ENCODE assay signal across 1 cellular context in the genomic region with DNA sequence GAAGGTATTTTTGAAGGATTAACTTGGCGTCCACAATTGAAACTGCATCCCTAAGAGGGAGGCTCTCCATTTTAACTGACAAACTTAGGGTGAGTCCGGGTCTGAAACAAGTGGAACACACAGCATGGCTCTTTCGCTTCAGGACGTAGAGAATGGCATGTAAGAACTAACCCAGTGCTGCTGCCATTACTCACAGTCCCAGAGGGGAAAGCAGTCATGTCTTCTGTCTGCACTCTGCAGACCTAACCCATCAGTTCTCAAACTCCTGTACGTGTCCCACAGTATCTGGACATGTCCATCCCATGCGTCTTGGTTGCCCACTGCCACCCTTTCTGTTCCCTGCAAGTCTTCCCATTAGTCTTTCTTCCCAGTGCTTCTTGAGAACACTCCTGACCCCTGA.
TF ChIP-seq lines count a peak whose summit lies in the region.

No MANE protein-coding gene starts in this region.

TF ChIP-seq in K562, 482 proteins besides CTCF, POLR2A, EP300 and RAD21 (continued from another document and continues in another):
- TF ChIP-seq, protein P1, sequence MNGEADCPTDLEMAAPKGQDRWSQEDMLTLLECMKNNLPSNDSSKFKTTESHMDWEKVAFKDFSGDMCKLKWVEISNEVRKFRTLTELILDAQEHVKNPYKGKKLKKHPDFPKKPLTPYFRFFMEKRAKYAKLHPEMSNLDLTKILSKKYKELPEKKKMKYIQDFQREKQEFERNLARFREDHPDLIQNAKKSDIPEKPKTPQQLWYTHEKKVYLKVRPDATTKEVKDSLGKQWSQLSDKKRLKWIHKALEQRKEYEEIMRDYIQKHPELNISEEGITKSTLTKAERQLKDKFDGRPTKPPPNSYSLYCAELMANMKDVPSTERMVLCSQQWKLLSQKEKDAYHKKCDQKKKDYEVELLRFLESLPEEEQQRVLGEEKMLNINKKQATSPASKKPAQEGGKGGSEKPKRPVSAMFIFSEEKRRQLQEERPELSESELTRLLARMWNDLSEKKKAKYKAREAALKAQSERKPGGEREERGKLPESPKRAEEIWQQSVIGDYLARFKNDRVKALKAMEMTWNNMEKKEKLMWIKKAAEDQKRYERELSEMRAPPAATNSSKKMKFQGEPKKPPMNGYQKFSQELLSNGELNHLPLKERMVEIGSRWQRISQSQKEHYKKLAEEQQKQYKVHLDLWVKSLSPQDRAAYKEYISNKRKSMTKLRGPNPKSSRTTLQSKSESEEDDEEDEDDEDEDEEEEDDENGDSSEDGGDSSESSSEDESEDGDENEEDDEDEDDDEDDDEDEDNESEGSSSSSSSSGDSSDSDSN (IDR thresholded peaks at IDR 0.05; ENCODE audit: borderline replicate concordance in 1 of 2, low read depth in 2 of 2, low read length in 2 of 2), result no peak
- TF ChIP-seq SMAD2 (IDR thresholded peaks at IDR 0.05; ENCODE audit: low read depth, low read length) (no peak), RBBP5 (IDR thresholded peaks at IDR 0.05; ENCODE audit: borderline replicate concordance, insufficient read depth, low read length, poor library complexity, severe bottlenecking) (peak; percentile 9), CHCHD3 (CRISPR knock-in tag; IDR thresholded peaks at IDR 0.05) (no peak), ERF (CRISPR knock-in tag; IDR thresholded peaks at IDR 0.05) (no peak), ZNF347 (CRISPR knock-in tag; IDR thresholded peaks at IDR 0.05; ENCODE audit: low read depth) (no peak), ZNF239 (CRISPR knock-in tag; IDR thresholded peaks at IDR 0.05) (no peak), ZKSCAN1 (IDR thresholded peaks at IDR 0.05; ENCODE audit: low read depth, low read length) (no peak), HNRNPUL1 (IDR thresholded peaks at IDR 0.05; ENCODE audit: low read length) (no peak), ZNF589 (CRISPR knock-in tag; IDR thresholded peaks at IDR 0.05; ENCODE audit: low read depth) (peak; percentile 59), ILK (tag; IDR thresholded peaks at IDR 0.05; ENCODE audit: borderline replicate concordance, low read depth) (no peak), TBL1XR1 (IDR thresholded peaks at IDR 0.05; ENCODE audit: low read length in 2 of 2) (no peak; a peak in 1 of 4 replicates), ZNF232 (CRISPR knock-in tag; IDR thresholded peaks at IDR 0.05) (no peak), MECOM (CRISPR knock-in tag; IDR thresholded peaks at IDR 0.05) (no peak), ILF3 (IDR thresholded peaks at IDR 0.05; ENCODE audit: borderline replicate concordance) (no peak), ZNF175 (CRISPR knock-in tag; IDR thresholded peaks at IDR 0.05; ENCODE audit: low read depth) (no peak), NR4A1 (CRISPR knock-in tag; IDR thresholded peaks at IDR 0.05) (no peak), NR4A1 (tag; IDR thresholded peaks at IDR 0.05) (0 out of 2 replicates have a peak, but pooled peaks have one; percentile 25), HMG20A (CRISPR knock-in tag; conservative IDR thresholded peaks at IDR 0.05) (no peak), BRD4 (IDR thresholded peaks at IDR 0.05) (0 out of 2 replicates have a peak, but pooled peaks have one; percentile 37), FOXA1 (IDR thresholded peaks at IDR 0.05; ENCODE audit: borderline replicate concordance) (no peak)
- TF ChIP-seq, protein P2, sequence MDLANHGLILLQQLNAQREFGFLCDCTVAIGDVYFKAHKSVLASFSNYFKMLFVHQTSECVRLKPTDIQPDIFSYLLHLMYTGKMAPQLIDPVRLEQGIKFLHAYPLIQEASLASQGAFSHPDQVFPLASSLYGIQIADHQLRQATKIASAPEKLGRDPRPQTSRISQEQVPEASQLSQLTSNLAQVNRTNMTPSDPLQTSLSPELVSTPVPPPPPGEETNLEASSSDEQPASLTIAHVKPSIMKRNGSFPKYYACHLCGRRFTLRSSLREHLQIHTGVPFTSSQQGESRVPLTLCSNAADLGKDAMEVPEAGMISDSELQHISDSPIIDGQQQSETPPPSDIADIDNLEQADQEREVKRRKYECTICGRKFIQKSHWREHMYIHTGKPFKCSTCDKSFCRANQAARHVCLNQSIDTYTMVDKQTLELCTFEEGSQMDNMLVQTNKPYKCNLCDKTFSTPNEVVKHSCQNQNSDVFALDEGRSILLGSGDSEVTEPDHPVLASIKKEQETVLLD (IDR thresholded peaks at IDR 0.05), result no peak
- TF ChIP-seq, protein P3, sequence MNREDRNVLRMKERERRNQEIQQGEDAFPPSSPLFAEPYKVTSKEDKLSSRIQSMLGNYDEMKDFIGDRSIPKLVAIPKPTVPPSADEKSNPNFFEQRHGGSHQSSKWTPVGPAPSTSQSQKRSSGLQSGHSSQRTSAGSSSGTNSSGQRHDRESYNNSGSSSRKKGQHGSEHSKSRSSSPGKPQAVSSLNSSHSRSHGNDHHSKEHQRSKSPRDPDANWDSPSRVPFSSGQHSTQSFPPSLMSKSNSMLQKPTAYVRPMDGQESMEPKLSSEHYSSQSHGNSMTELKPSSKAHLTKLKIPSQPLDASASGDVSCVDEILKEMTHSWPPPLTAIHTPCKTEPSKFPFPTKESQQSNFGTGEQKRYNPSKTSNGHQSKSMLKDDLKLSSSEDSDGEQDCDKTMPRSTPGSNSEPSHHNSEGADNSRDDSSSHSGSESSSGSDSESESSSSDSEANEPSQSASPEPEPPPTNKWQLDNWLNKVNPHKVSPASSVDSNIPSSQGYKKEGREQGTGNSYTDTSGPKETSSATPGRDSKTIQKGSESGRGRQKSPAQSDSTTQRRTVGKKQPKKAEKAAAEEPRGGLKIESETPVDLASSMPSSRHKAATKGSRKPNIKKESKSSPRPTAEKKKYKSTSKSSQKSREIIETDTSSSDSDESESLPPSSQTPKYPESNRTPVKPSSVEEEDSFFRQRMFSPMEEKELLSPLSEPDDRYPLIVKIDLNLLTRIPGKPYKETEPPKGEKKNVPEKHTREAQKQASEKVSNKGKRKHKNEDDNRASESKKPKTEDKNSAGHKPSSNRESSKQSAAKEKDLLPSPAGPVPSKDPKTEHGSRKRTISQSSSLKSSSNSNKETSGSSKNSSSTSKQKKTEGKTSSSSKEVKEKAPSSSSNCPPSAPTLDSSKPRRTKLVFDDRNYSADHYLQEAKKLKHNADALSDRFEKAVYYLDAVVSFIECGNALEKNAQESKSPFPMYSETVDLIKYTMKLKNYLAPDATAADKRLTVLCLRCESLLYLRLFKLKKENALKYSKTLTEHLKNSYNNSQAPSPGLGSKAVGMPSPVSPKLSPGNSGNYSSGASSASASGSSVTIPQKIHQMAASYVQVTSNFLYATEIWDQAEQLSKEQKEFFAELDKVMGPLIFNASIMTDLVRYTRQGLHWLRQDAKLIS (CRISPR knock-in tag; IDR thresholded peaks at IDR 0.05), result peak; percentile 16; the same call in 1 of the 2 replicates
- TF ChIP-seq, protein P4, sequence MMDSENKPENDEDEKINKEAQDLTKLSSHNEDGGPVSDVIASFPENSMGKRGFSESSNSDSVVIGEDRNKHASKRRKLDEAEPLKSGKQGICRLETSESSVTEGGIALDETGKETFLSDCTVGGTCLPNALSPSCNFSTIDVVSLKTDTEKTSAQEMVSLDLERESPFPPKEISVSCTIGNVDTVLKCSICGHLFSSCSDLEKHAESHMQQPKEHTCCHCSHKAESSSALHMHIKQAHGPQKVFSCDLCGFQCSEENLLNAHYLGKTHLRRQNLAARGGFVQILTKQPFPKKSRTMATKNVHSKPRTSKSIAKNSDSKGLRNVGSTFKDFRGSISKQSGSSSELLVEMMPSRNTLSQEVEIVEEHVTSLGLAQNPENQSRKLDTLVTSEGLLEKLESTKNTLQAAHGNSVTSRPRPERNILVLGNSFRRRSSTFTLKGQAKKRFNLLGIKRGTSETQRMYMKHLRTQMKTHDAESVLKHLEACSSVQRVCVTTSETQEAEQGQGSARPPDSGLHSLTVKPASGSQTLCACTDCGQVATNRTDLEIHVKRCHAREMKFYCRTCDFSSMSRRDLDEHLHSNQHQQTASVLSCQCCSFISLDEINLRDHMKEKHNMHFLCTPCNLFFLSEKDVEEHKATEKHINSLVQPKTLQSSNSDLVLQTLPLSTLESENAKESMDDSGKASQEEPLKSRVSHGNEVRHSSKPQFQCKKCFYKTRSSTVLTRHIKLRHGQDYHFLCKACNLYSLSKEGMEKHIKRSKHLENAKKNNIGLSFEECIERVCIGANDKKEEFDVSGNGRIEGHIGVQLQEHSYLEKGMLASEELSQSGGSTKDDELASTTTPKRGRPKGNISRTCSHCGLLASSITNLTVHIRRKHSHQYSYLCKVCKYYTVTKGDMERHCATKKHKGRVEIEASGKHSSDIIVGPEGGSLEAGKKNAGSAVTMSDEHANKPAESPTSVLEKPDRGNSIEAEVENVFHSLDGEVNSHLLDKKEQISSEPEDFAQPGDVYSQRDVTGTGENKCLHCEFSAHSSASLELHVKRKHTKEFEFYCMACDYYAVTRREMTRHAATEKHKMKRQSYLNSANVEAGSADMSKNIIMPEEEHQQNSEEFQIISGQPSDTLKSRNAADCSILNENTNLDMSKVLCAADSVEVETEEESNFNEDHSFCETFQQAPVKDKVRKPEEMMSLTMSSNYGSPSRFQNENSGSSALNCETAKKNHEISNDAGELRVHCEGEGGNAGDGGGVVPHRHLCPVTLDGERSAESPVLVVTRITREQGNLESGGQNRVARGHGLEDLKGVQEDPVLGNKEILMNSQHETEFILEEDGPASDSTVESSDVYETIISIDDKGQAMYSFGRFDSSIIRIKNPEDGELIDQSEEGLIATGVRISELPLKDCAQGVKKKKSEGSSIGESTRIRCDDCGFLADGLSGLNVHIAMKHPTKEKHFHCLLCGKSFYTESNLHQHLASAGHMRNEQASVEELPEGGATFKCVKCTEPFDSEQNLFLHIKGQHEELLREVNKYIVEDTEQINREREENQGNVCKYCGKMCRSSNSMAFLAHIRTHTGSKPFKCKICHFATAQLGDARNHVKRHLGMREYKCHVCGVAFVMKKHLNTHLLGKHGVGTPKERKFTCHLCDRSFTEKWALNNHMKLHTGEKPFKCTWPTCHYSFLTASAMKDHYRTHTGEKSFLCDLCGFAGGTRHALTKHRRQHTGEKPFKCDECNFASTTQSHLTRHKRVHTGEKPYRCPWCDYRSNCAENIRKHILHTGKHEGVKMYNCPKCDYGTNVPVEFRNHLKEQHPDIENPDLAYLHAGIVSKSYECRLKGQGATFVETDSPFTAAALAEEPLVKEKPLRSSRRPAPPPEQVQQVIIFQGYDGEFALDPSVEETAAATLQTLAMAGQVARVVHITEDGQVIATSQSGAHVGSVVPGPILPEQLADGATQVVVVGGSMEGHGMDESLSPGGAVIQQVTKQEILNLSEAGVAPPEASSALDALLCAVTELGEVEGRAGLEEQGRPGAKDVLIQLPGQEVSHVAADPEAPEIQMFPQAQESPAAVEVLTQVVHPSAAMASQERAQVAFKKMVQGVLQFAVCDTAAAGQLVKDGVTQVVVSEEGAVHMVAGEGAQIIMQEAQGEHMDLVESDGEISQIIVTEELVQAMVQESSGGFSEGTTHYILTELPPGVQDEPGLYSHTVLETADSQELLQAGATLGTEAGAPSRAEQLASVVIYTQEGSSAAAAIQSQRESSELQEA (IDR thresholded peaks at IDR 0.05; ENCODE audit: low read depth), result no peak
- TF ChIP-seq, protein P5, sequence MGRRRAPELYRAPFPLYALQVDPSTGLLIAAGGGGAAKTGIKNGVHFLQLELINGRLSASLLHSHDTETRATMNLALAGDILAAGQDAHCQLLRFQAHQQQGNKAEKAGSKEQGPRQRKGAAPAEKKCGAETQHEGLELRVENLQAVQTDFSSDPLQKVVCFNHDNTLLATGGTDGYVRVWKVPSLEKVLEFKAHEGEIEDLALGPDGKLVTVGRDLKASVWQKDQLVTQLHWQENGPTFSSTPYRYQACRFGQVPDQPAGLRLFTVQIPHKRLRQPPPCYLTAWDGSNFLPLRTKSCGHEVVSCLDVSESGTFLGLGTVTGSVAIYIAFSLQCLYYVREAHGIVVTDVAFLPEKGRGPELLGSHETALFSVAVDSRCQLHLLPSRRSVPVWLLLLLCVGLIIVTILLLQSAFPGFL (CRISPR knock-in tag; IDR thresholded peaks at IDR 0.05), result no peak
- TF ChIP-seq, protein P6, sequence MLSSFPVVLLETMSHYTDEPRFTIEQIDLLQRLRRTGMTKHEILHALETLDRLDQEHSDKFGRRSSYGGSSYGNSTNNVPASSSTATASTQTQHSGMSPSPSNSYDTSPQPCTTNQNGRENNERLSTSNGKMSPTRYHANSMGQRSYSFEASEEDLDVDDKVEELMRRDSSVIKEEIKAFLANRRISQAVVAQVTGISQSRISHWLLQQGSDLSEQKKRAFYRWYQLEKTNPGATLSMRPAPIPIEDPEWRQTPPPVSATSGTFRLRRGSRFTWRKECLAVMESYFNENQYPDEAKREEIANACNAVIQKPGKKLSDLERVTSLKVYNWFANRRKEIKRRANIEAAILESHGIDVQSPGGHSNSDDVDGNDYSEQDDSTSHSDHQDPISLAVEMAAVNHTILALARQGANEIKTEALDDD (IDR thresholded peaks at IDR 0.05), result no peak
- TF ChIP-seq, protein P7, sequence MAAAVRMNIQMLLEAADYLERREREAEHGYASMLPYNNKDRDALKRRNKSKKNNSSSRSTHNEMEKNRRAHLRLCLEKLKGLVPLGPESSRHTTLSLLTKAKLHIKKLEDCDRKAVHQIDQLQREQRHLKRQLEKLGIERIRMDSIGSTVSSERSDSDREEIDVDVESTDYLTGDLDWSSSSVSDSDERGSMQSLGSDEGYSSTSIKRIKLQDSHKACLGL (CRISPR knock-in tag; IDR thresholded peaks at IDR 0.05; ENCODE audit: borderline replicate concordance, poor library complexity, severe bottlenecking), result no peak
- TF ChIP-seq, protein P8, sequence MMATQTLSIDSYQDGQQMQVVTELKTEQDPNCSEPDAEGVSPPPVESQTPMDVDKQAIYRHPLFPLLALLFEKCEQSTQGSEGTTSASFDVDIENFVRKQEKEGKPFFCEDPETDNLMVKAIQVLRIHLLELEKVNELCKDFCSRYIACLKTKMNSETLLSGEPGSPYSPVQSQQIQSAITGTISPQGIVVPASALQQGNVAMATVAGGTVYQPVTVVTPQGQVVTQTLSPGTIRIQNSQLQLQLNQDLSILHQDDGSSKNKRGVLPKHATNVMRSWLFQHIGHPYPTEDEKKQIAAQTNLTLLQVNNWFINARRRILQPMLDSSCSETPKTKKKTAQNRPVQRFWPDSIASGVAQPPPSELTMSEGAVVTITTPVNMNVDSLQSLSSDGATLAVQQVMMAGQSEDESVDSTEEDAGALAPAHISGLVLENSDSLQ (IDR thresholded peaks at IDR 0.05), result no peak
- TF ChIP-seq, protein P9, sequence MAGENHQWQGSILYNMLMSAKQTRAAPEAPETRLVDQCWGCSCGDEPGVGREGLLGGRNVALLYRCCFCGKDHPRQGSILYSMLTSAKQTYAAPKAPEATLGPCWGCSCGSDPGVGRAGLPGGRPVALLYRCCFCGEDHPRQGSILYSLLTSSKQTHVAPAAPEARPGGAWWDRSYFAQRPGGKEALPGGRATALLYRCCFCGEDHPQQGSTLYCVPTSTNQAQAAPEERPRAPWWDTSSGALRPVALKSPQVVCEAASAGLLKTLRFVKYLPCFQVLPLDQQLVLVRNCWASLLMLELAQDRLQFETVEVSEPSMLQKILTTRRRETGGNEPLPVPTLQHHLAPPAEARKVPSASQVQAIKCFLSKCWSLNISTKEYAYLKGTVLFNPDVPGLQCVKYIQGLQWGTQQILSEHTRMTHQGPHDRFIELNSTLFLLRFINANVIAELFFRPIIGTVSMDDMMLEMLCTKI (IDR thresholded peaks at IDR 0.05; ENCODE audit: partially characterized antibody), result no peak
- TF ChIP-seq, protein P10, sequence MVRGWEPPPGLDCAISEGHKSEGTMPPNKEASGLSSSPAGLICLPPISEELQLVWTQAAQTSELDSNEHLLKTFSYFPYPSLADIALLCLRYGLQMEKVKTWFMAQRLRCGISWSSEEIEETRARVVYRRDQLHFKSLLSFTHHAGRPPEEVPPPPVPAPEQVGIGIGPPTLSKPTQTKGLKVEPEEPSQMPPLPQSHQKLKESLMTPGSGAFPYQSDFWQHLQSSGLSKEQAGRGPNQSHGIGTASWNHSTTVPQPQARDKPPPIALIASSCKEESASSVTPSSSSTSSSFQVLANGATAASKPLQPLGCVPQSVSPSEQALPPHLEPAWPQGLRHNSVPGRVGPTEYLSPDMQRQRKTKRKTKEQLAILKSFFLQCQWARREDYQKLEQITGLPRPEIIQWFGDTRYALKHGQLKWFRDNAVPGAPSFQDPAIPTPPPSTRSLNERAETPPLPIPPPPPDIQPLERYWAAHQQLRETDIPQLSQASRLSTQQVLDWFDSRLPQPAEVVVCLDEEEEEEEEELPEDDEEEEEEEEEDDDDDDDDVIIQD (CRISPR knock-in tag; IDR thresholded peaks at IDR 0.05), result no peak
